ENCODE assay signal across 16 cellular contexts in genomic region chr6:135358907-135359459, GRCh38.
DNase-seq lines count a peak whose midpoint lies in the region; ATAC-seq, FAIRE-seq and TF ChIP-seq lines count a peak whose summit lies in the region.
"Had no signal": no experiment of that assay in that cellular context is flagged by ENCODE, and none has a peak within 500 bp of the region (broad histone marks: within the 10 kb centered on the region; RNA-seq: fewer than 3 reads in every experiment).

No MANE protein-coding gene starts in this region.

- 46 to 53% (median 51%) methylated on average over 2 of the region's 2 CpGs for WGBS in small intestine, 3 donors

- H3K79me2 ChIP-seq in fibroblast of lung (ENCODE audit: control insufficient read depth, insufficient read depth, low read length) (no peaks in the 10 kb centered on the region), OCI-LY7 (ENCODE audit: insufficient read depth, low read depth, low read length) (no peaks in the 10 kb centered on the region)

- peak overlapping the region; percentile 84 for H3K27ac ChIP-seq in fibroblast of lung (ENCODE audit: insufficient read depth, low read length)
- H3K27ac ChIP-seq in small intestine (ENCODE audit: low read depth in 1 of 2, low read length in 1 of 2) = no peak overlapping the region
- no peak overlapping the region for H3K27ac ChIP-seq in OCI-LY7 (ENCODE audit: low read depth, low read length, poor library complexity, severe bottlenecking)
- H3K27ac ChIP-seq: tibial artery, VCaP had no signal

- TF ChIP-seq CTCF in fibroblast of lung (conservative IDR thresholded peaks at IDR 0.05 in 1 of 2, IDR thresholded peaks at IDR 0.05 in 1 of 2; ENCODE audit: low read depth in 1 of 2, low read length in 2 of 2) (no peak), OCI-LY7 (conservative IDR thresholded peaks at IDR 0.05; ENCODE audit: low read length) (no peak)

- no peak overlapping the region for H3K4me3 Mint-ChIP-seq in activated T-cell treated with anti-CD3 and anti-CD28 coated beads, Interleukin-2, amount 50 U/mL, for 24 hours
- H3K4me3 Mint-ChIP-seq: activated naive CD8-positive, alpha-beta T cell treated with anti-CD3 and anti-CD28 coated beads, Interleukin-2, amount 50 U/mL, for 24 hours; dendritic cell treated with granulocyte-macrophage colony-stimulating factor and Interleukin-4, amounts not matched to agents 40 ng/mL and 50 ng/mL, for 4 days had no signal

- H3K9ac ChIP-seq in fibroblast of lung (ENCODE audit: insufficient read depth, low read length) = peak overlapping the region; percentile 44

- H4K20me1 ChIP-seq in fibroblast of lung (ENCODE audit: control insufficient read depth, extremely low read depth, insufficient read depth, low read length) = no peaks in the 10 kb centered on the region
- H4K20me1 ChIP-seq in OCI-LY7 (ENCODE audit: insufficient read depth, low read length) = no peaks in the 10 kb centered on the region

- H3K4me1 ChIP-seq in fibroblast of lung (ENCODE audit: control insufficient read depth, extremely low read depth, insufficient read depth, low read length) (peaks cover 12% of the 10 kb centered on the region), small intestine (ENCODE audit: control insufficient read depth in 2 of 2, insufficient read depth in 1 of 2, low read depth in 1 of 2, low read length in 1 of 2) (no peaks in the 10 kb centered on the region), OCI-LY7 (ENCODE audit: insufficient read depth, low read length, poor library complexity, severe bottlenecking) (no peaks in the 10 kb centered on the region)
- H3K4me1 ChIP-seq: tibial artery had no signal

- POLR2A ChIA-PET in OCI-LY7 (lab: Charles Lee) = no interaction called here

- H3K9me3 ChIP-seq in fibroblast of lung (ENCODE audit: control insufficient read depth, insufficient read depth, low read depth, low read length) (no peaks in the 10 kb centered on the region), small intestine (ENCODE audit: control insufficient read depth, low read depth) (no peaks in the 10 kb centered on the region), OCI-LY7 (ENCODE audit: low read length) (no peaks in the 10 kb centered on the region)
- H3K9me3 ChIP-seq: tibial artery had no signal

- no peaks in the 10 kb centered on the region for H3K9me2 ChIP-seq in OCI-LY7 (ENCODE audit: insufficient read depth, low read length)

- peak overlapping the region; percentile 10 for H3K27ac Mint-ChIP-seq in activated T-cell treated with anti-CD3 and anti-CD28 coated beads, Interleukin-2, amount 50 U/mL, for 24 hours
- H3K27ac Mint-ChIP-seq: activated naive CD8-positive, alpha-beta T cell treated with anti-CD3 and anti-CD28 coated beads, Interleukin-2, amount 50 U/mL, for 24 hours; dendritic cell treated with granulocyte-macrophage colony-stimulating factor and Interleukin-4, amounts not matched to agents 40 ng/mL and 50 ng/mL, for 4 days had no signal

- H3K4me1 Mint-ChIP-seq in activated T-cell treated with anti-CD3 and anti-CD28 coated beads, Interleukin-2, amount 50 U/mL, for 24 hours (ENCODE audit: low read depth) = peaks cover 14% of the 10 kb centered on the region
- H3K4me1 Mint-ChIP-seq: activated naive CD8-positive, alpha-beta T cell treated with anti-CD3 and anti-CD28 coated beads, Interleukin-2, amount 50 U/mL, for 24 hours had no signal

- FAIRE-seq in small intestine (lab: Jason Lieb, UNC) = peak; percentile 33
- FAIRE-seq: keratinocyte had no signal

- H3K27me3 Mint-ChIP-seq in activated T-cell treated with anti-CD3 and anti-CD28 coated beads, Interleukin-2, amount 50 U/mL, for 24 hours = no peaks in the 10 kb centered on the region
- H3K27me3 Mint-ChIP-seq: activated naive CD8-positive, alpha-beta T cell treated with anti-CD3 and anti-CD28 coated beads, Interleukin-2, amount 50 U/mL, for 24 hours; dendritic cell treated with granulocyte-macrophage colony-stimulating factor and Interleukin-4, amounts not matched to agents 40 ng/mL and 50 ng/mL, for 4 days; progenitor cell of endocrine pancreas had no signal

- H2AFZ ChIP-seq in fibroblast of lung (ENCODE audit: low read length) (no peak overlapping the region), OCI-LY7 (ENCODE audit: low read length) (no peak overlapping the region)

- intact Hi-C loops in OCI-LY7 (cut with micrococcal nuclease; ENCODE audit: unreplicated experiment) = no loop called here

- CTCF ChIA-PET in OCI-LY7 (lab: Charles Lee; ENCODE audit: unreplicated experiment) = no interaction called here

- H3K4me3 ChIP-seq in fibroblast of lung (replicated peaks in 1 of 4; ENCODE audit: control extremely low read depth in 1 of 4, insufficient read depth in 1 of 4, low read depth in 3 of 4, low read length in 4 of 4) (peak overlapping the region in 3 of 4 experiments; percentile 4 to 35 (median 30)), small intestine (ENCODE audit: low read depth in 1 of 2, low read length in 2 of 2) (no peak overlapping the region), OCI-LY7 (ENCODE audit: low read depth, low read length, poor library complexity, severe bottlenecking) (no peak overlapping the region)
- H3K4me3 ChIP-seq: tibial artery had no signal

- BruUV-seq in OCI-LY7 (replicated peaks; lab: Mats Ljungman, UMichigan) = no TSS peak

- H3K36me3 Mint-ChIP-seq in activated T-cell treated with anti-CD3 and anti-CD28 coated beads, Interleukin-2, amount 50 U/mL, for 24 hours (ENCODE audit: low read depth) = peaks cover 15% of the 10 kb centered on the region

- peak overlapping the region; percentile 77 for H3K4me2 ChIP-seq in fibroblast of lung (ENCODE audit: extremely low read depth, insufficient read depth, low read length)
- no peak overlapping the region for H3K4me2 ChIP-seq in OCI-LY7 (ENCODE audit: low read length)

- DNase-seq in activated T-cell treated with anti-CD3 and anti-CD28 coated beads, Interleukin-2, amount 50 U/mL, for 24 hours = no peak
- DNase-seq in activated T-cell treated with anti-CD3 and anti-CD28 coated beads for 4 hours = no peak
- peak; percentile 45 to 73 for DNase-seq in fibroblast of lung (ENCODE audit: low read depth in 2 of 2)
- DNase-seq in small intestine = no peak
- DNase-seq in DMS153 (lab: John Stamatoyannopoulos, UW) = no peak
- no peak for DNase-seq in NCI-H1417 treated with DMSO at 0.1 percent for 48 hours (lab: John Stamatoyannopoulos, UW)
- no peak for DNase-seq in OCI-LY7 (ENCODE audit: low spot score)
- DNase-seq: activated naive CD8-positive, alpha-beta T cell treated with anti-CD3 and anti-CD28 coated beads, Interleukin-2, amount 50 U/mL, for 24 hours; DMS 273 treated with DMSO at 0.1 percent for 48 hours; NK-92 treated with Interleukin-12 subunit alpha and Interleukin-12 subunit beta, amount 100 ng/mL, for 24 hours; tibial artery had no signal

- peaks cover 2% of the 10 kb centered on the region for H3K9me3 Mint-ChIP-seq in activated T-cell treated with anti-CD3 and anti-CD28 coated beads, Interleukin-2, amount 50 U/mL, for 24 hours

- H3K36me3 ChIP-seq in fibroblast of lung (ENCODE audit: control insufficient read depth, insufficient read depth, low read length) (no peaks in the 10 kb centered on the region), small intestine (ENCODE audit: control insufficient read depth in 2 of 2, insufficient read depth in 2 of 2, low read length in 2 of 2) (no peaks in the 10 kb centered on the region), OCI-LY7 (ENCODE audit: insufficient read depth, low read length) (no peaks in the 10 kb centered on the region)

- ATAC-seq in SK-N-SH treated with all-trans-retinoic acid at 6 μM for 48 hours = peak; percentile 42
- ATAC-seq: activated naive CD8-positive, alpha-beta T cell treated with anti-CD3 and anti-CD28 coated beads, Interleukin-2, amount 50 U/mL, for 24 hours had no signal

- H3K27me3 ChIP-seq in fibroblast of lung (ENCODE audit: control insufficient read depth, insufficient read depth, low read length) (no peaks in the 10 kb centered on the region), small intestine (ENCODE audit: control insufficient read depth in 2 of 2, insufficient read depth in 2 of 2, low read length in 2 of 2) (no peaks in the 10 kb centered on the region)
- H3K27me3 ChIP-seq: tibial artery had no signal

TF ChIP-seq in SK-N-SH treated with all-trans-retinoic acid at 6 μM for 48 hours, 23 proteins besides CTCF, POLR2A, EP300 and RAD21:
- no peak for TF ChIP-seq ZFP3 (CRISPR knock-in tag; IDR thresholded peaks at IDR 0.05)
- TF ChIP-seq TOX (CRISPR knock-in tag; IDR thresholded peaks at IDR 0.05; ENCODE audit: borderline replicate concordance) = no peak

Comparison
In these comparisons a context has a peak if more than half of its experiments do, and no peak if none do; other contexts are left out.
1. DNase-seq: peak in fibroblast of lung (2 of 2); none in activated T-cell treated with anti-CD3 and anti-CD28 coated beads, Interleukin-2, amount 50 U/mL, for 24 hours (single experiment), activated T-cell treated with anti-CD3 and anti-CD28 coated beads for 4 hours (single experiment), small intestine (single experiment), DMS153 (single experiment), NCI-H1417 treated with DMSO at 0.1 percent for 48 hours (single experiment) and OCI-LY7 (single experiment).
2. H3K4me3 ChIP-seq: peak in fibroblast of lung (3 of 4); none in small intestine (0 of 2) and OCI-LY7 (single experiment).